23 cellular contexts compared by ENCODE assay signal in genomic region chr15:29122506-29122905, GRCh38.
"Had no signal": no experiment of that assay in that cellular context is flagged by ENCODE, and none has a peak within 500 bp of the region (broad histone marks: within the 10 kb centered on the region; RNA-seq: fewer than 3 reads in every experiment).

No MANE protein-coding gene starts in this region.

- H3K36me3 ChIP-seq: MG63 had no signal

- H3K4me1 Mint-ChIP-seq: activated B cell treated with CpG ODN at 0.5 μM for 24 hours; activated CD4-positive, alpha-beta memory T cell treated with anti-CD3 and anti-CD28 coated beads, Interleukin-2, amount 10 ng/mL, durations not matched to agents 7 days and 5 days; activated T-helper 17 cell treated with anti-CD3 and anti-CD28 coated beads, Interleukin-2, amount 50 U/mL, for 72 hours; T-cell had no signal

- H3K4me3 Mint-ChIP-seq: activated B cell treated with CpG ODN at 0.5 μM for 24 hours; activated CD4-positive, alpha-beta memory T cell treated with anti-CD3 and anti-CD28 coated beads, Interleukin-2, amount 10 ng/mL, durations not matched to agents 7 days and 5 days; activated naive CD4-positive, alpha-beta T cell treated with anti-CD3 and anti-CD28 coated beads for 36 hours; activated naive CD8-positive, alpha-beta T cell; activated T-helper 17 cell treated with anti-CD3 and anti-CD28 coated beads, Interleukin-2, amount 50 U/mL, for 72 hours; T-cell had no signal

- H3K9me3 Mint-ChIP-seq: activated B cell treated with CpG ODN at 0.5 μM for 24 hours; activated CD4-positive, alpha-beta memory T cell treated with anti-CD3 and anti-CD28 coated beads, Interleukin-2, amount 10 ng/mL, durations not matched to agents 7 days and 5 days; activated naive CD4-positive, alpha-beta T cell treated with anti-CD3 and anti-CD28 coated beads for 36 hours; activated T-helper 17 cell treated with anti-CD3 and anti-CD28 coated beads, Interleukin-2, amount 50 U/mL, for 72 hours; T-cell had no signal

- H3K27me3 ChIP-seq: MG63 had no signal

- H3K27ac Mint-ChIP-seq: activated B cell treated with CpG ODN at 0.5 μM for 24 hours; activated CD4-positive, alpha-beta memory T cell treated with anti-CD3 and anti-CD28 coated beads, Interleukin-2, amount 10 ng/mL, durations not matched to agents 7 days and 5 days; activated naive CD4-positive, alpha-beta T cell treated with anti-CD3 and anti-CD28 coated beads for 36 hours; activated naive CD8-positive, alpha-beta T cell; activated T-helper 17 cell treated with anti-CD3 and anti-CD28 coated beads, Interleukin-2, amount 50 U/mL, for 72 hours; T-cell had no signal

- H3K27me3 Mint-ChIP-seq: activated B cell treated with CpG ODN at 0.5 μM for 24 hours; activated CD4-positive, alpha-beta memory T cell treated with anti-CD3 and anti-CD28 coated beads, Interleukin-2, amount 10 ng/mL, durations not matched to agents 7 days and 5 days; activated naive CD8-positive, alpha-beta T cell; activated T-helper 17 cell treated with anti-CD3 and anti-CD28 coated beads, Interleukin-2, amount 50 U/mL, for 72 hours; T-cell had no signal

- H3K36me3 Mint-ChIP-seq: activated naive CD8-positive, alpha-beta T cell; T-cell had no signal

- ATAC-seq: activated T-helper 17 cell treated with anti-CD3 and anti-CD28 coated beads, Interleukin-2, amount 50 U/mL, for 72 hours; T-cell had no signal

- DNase-seq: activated B cell treated with CpG ODN at 0.5 μM for 24 hours; activated CD4-positive, alpha-beta memory T cell treated with anti-CD3 and anti-CD28 coated beads, Interleukin-2, amount 10 ng/mL, durations not matched to agents 7 days and 5 days; activated CD4-positive, alpha-beta T cell treated with anti-CD3 and anti-CD28 coated beads, Interleukin-2, amount 50 U/mL, for 1 hour; activated gamma-delta T cell; activated naive CD4-positive, alpha-beta T cell treated with anti-CD3 and anti-CD28 coated beads for 36 hours; activated T-cell treated with anti-CD3 and anti-CD28 coated beads for 4 hours; activated T-cell treated with anti-CD3 and anti-CD28 coated beads, Interleukin-2, amount 50 U/mL, for 48 hours; caudate nucleus; MG63; MV-4-11; NCI-H1092 treated with DMSO at 0.1 percent for 48 hours; NCI-H1436; NCI-H1694 treated with DMSO at 0.1 percent for 48 hours; NCI-H2081 treated with DMSO at 0.1 percent for 48 hours; NCI-H446; NCI-H524; NCI-H748 treated with DMSO at 0.1 percent for 48 hours; T-cell; T-helper 2 cell; T1000 had no signal

- H3K9me3 ChIP-seq: MG63 had no signal

- H3K27ac ChIP-seq: SK-N-MC had no signal

- H3K4me3 ChIP-seq: MG63, SK-N-MC had no signal
